ENCODE assay signal across 16 cellular contexts in the genomic region with DNA sequence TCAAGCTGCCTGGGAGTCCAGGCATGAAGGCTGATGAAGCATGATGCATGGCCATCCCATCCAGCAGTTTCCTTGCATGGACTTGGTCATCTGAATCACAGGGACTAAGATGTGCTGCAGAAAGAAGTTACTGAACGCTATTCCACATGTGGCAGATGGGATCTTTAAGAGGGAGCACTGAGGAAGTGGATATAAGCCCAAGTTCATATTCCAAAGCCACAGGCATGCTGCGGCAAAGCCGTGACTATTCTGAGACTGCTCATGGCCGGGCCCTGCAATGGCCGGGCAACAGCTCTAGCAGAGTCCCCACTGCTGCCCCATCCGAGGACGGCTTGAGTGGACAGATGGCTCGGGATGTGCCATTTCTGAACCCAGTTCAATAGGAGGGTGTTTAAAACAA.
A peak's percentile ranks its signal among the peaks of the same experiment; 100 is the strongest.
DNase-seq lines count a peak whose midpoint lies in the region; FAIRE-seq and TF ChIP-seq lines count a peak whose summit lies in the region.
"Had no signal": no experiment of that assay in that cellular context is flagged by ENCODE, and none has a peak within 500 bp of the region (broad histone marks: within the 10 kb centered on the region; RNA-seq: fewer than 3 reads in every experiment).

No MANE protein-coding gene starts in this region.

- no peaks in the 10 kb centered on the region for H3K9me3 ChIP-seq in smooth muscle cell (replicated peaks; ENCODE audit: low read depth)

- H4K20me1 ChIP-seq in smooth muscle cell (ENCODE audit: low read depth) = no peaks in the 10 kb centered on the region

- no peak for TF ChIP-seq CTCF in AG10803 (conservative IDR thresholded peaks at IDR 0.05; ENCODE audit: low read length)
- no peak for TF ChIP-seq CTCF in smooth muscle cell (IDR thresholded peaks at IDR 0.05; ENCODE audit: borderline replicate concordance, insufficient read depth, poor library complexity, severe bottlenecking)

- no peak overlapping the region for H2AFZ ChIP-seq in smooth muscle cell (ENCODE audit: low read depth)
- H2AFZ ChIP-seq: GM23338 had no signal

- no peak for FAIRE-seq in frontal cortex (lab: Jason Lieb, UNC)
- FAIRE-seq: G401.6, GM12891 had no signal

- H3K4me1 ChIP-seq in smooth muscle cell (ENCODE audit: low read depth) = peaks cover 8% of the 10 kb centered on the region

- H3K4me3 ChIP-seq in AG10803 (ENCODE audit: low read length) = no peak overlapping the region
- H3K4me3 ChIP-seq in smooth muscle cell = no peak overlapping the region
- H3K4me3 ChIP-seq: GM23338 had no signal

- WGBS in smooth muscle cell (ENCODE audit: low lambda C conversion rate) = 75% methylated on average over 8 of the region's 8 CpGs

- DNase-seq in AG10803 (ENCODE audit: low read depth) = peak; percentile 44
- peak; percentile 73 for DNase-seq in NCI-H524 treated with DMSO at 0.1 percent for 48 hours (lab: John Stamatoyannopoulos, UW)
- DNase-seq in mesenteric fat pad (ENCODE audit: low spot score) = peak; percentile 75
- no peak for DNase-seq in smooth muscle cell (lab: John Stamatoyannopoulos, UW; ENCODE audit: unreplicated experiment)
- no peak for DNase-seq in stimulated activated CD8-positive, alpha-beta memory T cell treated with anti-CD3 and anti-CD28 coated beads, Interleukin-4, amount 100 ng/mL, for 48 hours
- no peak for DNase-seq in Ammon's horn (ENCODE audit: low spot score)
- DNase-seq in frontal cortex (ENCODE audit: low spot score in 2 of 2) = no peak
- DNase-seq: 8988T; C1 segment of cervical spinal cord; Calu3; CD4-positive, alpha-beta T cell; DMS79 treated with DMSO at 0.1 percent for 48 hours; EL had no signal

- no peak overlapping the region for H3K9ac ChIP-seq in smooth muscle cell (ENCODE audit: low read depth)

- no peaks in the 10 kb centered on the region for H3K27me3 ChIP-seq in smooth muscle cell (ENCODE audit: low read depth)

- peaks cover 8% of the 10 kb centered on the region for H3F3A ChIP-seq in smooth muscle cell (ENCODE audit: low read depth)

- H3K4me2 ChIP-seq in smooth muscle cell = peak overlapping the region; percentile 37
- H3K4me2 ChIP-seq: GM23338 had no signal

- H3K79me2 ChIP-seq in smooth muscle cell (ENCODE audit: low read depth) = no peaks in the 10 kb centered on the region

- peak overlapping the region; percentile 52 for H3K27ac ChIP-seq in smooth muscle cell (ENCODE audit: low read depth)

- H3K36me3 ChIP-seq in smooth muscle cell (ENCODE audit: low read depth) = no peaks in the 10 kb centered on the region

Comparison
In these comparisons a context has a peak if more than half of its experiments do, and no peak if none do; other contexts are left out.
1. DNase-seq: peak in AG10803 (single experiment), NCI-H524 treated with DMSO at 0.1 percent for 48 hours (single experiment) and mesenteric fat pad (single experiment); none in smooth muscle cell (single experiment), stimulated activated CD8-positive, alpha-beta memory T cell treated with anti-CD3 and anti-CD28 coated beads, Interleukin-4, amount 100 ng/mL, for 48 hours (single experiment), Ammon's horn (single experiment) and frontal cortex (0 of 2).